ENCODE assay signal across 11 cellular contexts in the genomic region with DNA sequence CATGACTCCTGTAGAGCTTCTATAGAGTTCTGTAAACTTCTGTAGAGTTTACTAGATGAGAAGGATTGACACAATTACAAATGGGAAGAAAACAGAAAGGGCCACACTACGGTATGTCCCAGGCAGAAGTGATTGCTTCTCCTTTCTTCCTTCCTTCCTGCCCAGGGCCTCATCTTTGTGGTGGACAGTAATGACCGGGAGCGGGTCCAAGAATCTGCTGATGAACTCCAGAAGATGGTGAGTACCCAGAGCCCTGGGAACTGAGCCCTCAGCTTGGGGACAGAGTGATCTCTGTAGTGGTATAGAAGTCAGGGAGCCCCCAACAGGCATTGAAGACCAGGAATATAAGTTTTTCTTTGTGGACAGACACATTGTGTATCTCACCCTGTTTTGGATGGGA. TPM values are rescaled to one million over a fixed set of nuclear protein-coding genes. Genes with fewer than 3 reads are reported as not detected.
DNase-seq lines count a peak whose midpoint lies in the region; ATAC-seq and TF ChIP-seq lines count a peak whose summit lies in the region.
"Had no signal": no experiment of that assay in that cellular context is flagged by ENCODE, and none has a peak within 500 bp of the region (broad histone marks: within the 10 kb centered on the region; RNA-seq: fewer than 3 reads in every experiment).

No MANE protein-coding gene starts in this region.

- no peak for ATAC-seq in HG02642 (IDR thresholded peaks at IDR 0.05; ENCODE audit: poor library complexity, unreplicated experiment)

- no peak overlapping the region for H2AFZ ChIP-seq in OCI-LY1 (ENCODE audit: low read length)

- H3K27me3 Mint-ChIP-seq in activated CD4-positive, alpha-beta T cell treated with anti-CD3 and anti-CD28 coated beads, Interleukin-2, amount 10 ng/mL, durations not matched to agents 24 days and 14 days: no peaks in the 10 kb centered on the region
- no peaks in the 10 kb centered on the region for H3K27me3 Mint-ChIP-seq in dendritic cell treated with granulocyte-macrophage colony-stimulating factor and Interleukin-4, amounts not matched to agents 40 ng/mL and 50 ng/mL, for 4 days
- no peaks in the 10 kb centered on the region for H3K27me3 Mint-ChIP-seq in osteocyte (ENCODE audit: unreplicated experiment)

- POLR2A ChIA-PET in A673 (lab: Charles Lee; ENCODE audit: low non-redundant PET): no interaction called here

- TF ChIP-seq CTCF in OCI-LY1 (IDR thresholded peaks at IDR 0.05; ENCODE audit: low read length) (no peak), osteocyte (IDR thresholded peaks at IDR 0.05) (no peak), A673 (conservative IDR thresholded peaks at IDR 0.05; ENCODE audit: low read depth, low read length) (no peak)

- H3K27me3 ChIP-seq in OCI-LY1 (ENCODE audit: insufficient read depth, low read length): no peaks in the 10 kb centered on the region
- no peaks in the 10 kb centered on the region for H3K27me3 ChIP-seq in A673 (replicated peaks; ENCODE audit: insufficient read depth, low read depth, low read length, poor library complexity)
- H3K27me3 ChIP-seq: Peyer's patch had no signal

- peaks cover 20% of the 10 kb centered on the region for H3K4me1 Mint-ChIP-seq in activated CD4-positive, alpha-beta T cell treated with anti-CD3 and anti-CD28 coated beads, Interleukin-2, amount 10 ng/mL, durations not matched to agents 24 days and 14 days
- H3K4me1 Mint-ChIP-seq in dendritic cell treated with granulocyte-macrophage colony-stimulating factor and Interleukin-4, amounts not matched to agents 40 ng/mL and 50 ng/mL, for 4 days (ENCODE audit: low read depth): peaks cover 50% of the 10 kb centered on the region
- peaks cover 22% of the 10 kb centered on the region for H3K4me1 Mint-ChIP-seq in osteocyte (ENCODE audit: unreplicated experiment)

- H3K4me1 ChIP-seq in OCI-LY1 (ENCODE audit: insufficient read depth, low read length, severe bottlenecking): peaks cover 24% of the 10 kb centered on the region
- peaks cover 9% of the 10 kb centered on the region for H3K4me1 ChIP-seq in A673 (ENCODE audit: insufficient read depth, low read length, poor library complexity, severe bottlenecking)

- peak overlapping the region; percentile 81 for H3K4me3 ChIP-seq in OCI-LY1 (ENCODE audit: low read depth, low read length, poor library complexity, severe bottlenecking)
- H3K4me3 ChIP-seq in A673 (ENCODE audit: low read depth, low read length, poor library complexity, severe bottlenecking): no peak overlapping the region

- intact Hi-C loops in activated CD4-positive, alpha-beta T cell treated with anti-CD3 and anti-CD28 coated beads, Interleukin-2, amount 10 ng/mL, durations not matched to agents 24 days and 14 days (cut with micrococcal nuclease): loop anchor here (5.0 kb wide), 1 partner anchor 752 kb away; the partner anchor contains the start of gene RBM28
- intact Hi-C loops in dendritic cell treated with granulocyte-macrophage colony-stimulating factor and Interleukin-4, amounts not matched to agents 40 ng/mL and 50 ng/mL, for 4 days (cut with micrococcal nuclease): loop anchor here (2.0 to 5.0 kb wide), 2 partner anchors 197 to 752 kb away; partner anchors contain the start of genes RBM28 and ZNF800
- intact Hi-C loops in A673 (cut with micrococcal nuclease; ENCODE audit: unreplicated experiment): loop anchor here (5.0 kb wide), 2 partner anchors 243 to 617 kb away; no protein-coding TSS in a partner anchor

- H3K79me2 ChIP-seq in OCI-LY1 (ENCODE audit: insufficient read depth, low read length): peaks cover 2% of the 10 kb centered on the region; the same call in 1 of the 2 replicates

- H3K9me3 ChIP-seq in OCI-LY1 (ENCODE audit: low read length) (no peaks in the 10 kb centered on the region), A673 (ENCODE audit: low read depth, low read length, poor library complexity, severe bottlenecking) (no peaks in the 10 kb centered on the region)
- H3K9me3 ChIP-seq: Peyer's patch had no signal

- H3K4me2 ChIP-seq in OCI-LY1 (ENCODE audit: low read length): peak overlapping the region; percentile 87

- no peak for DNase-seq in activated CD4-positive, alpha-beta T cell treated with anti-CD3 and anti-CD28 coated beads, Interleukin-2, amount 10 ng/mL, durations not matched to agents 24 days and 14 days
- no peak for DNase-seq in activated CD4-positive, alpha-beta T cell treated with anti-CD3 and anti-CD28 coated beads for 4 hours
- DNase-seq in osteocyte (ENCODE audit: extremely low spot score, unreplicated experiment) (no peak), A673 (ENCODE audit: low spot score) (no peak)
- no peak for DNase-seq in stimulated activated CD4-positive, alpha-beta T cell treated with anti-CD3 and anti-CD28 coated beads, Interleukin-12 subunit alpha, Interleukin-12 subunit beta, amount 100 ng/mL, for 4 hours
- DNase-seq: ACHN, IMR-90, Peyer's patch had no signal

- H3K9me3 Mint-ChIP-seq in activated CD4-positive, alpha-beta T cell treated with anti-CD3 and anti-CD28 coated beads, Interleukin-2, amount 10 ng/mL, durations not matched to agents 24 days and 14 days: no peaks in the 10 kb centered on the region
- H3K9me3 Mint-ChIP-seq in dendritic cell treated with granulocyte-macrophage colony-stimulating factor and Interleukin-4, amounts not matched to agents 40 ng/mL and 50 ng/mL, for 4 days: no peaks in the 10 kb centered on the region
- H3K9me3 Mint-ChIP-seq in osteocyte (ENCODE audit: unreplicated experiment): peaks cover 6% of the 10 kb centered on the region

- H3K27ac Mint-ChIP-seq in activated CD4-positive, alpha-beta T cell treated with anti-CD3 and anti-CD28 coated beads, Interleukin-2, amount 10 ng/mL, durations not matched to agents 24 days and 14 days: no peak overlapping the region
- no peak overlapping the region for H3K27ac Mint-ChIP-seq in dendritic cell treated with granulocyte-macrophage colony-stimulating factor and Interleukin-4, amounts not matched to agents 40 ng/mL and 50 ng/mL, for 4 days
- H3K27ac Mint-ChIP-seq in osteocyte (ENCODE audit: unreplicated experiment): peak overlapping the region; percentile 57

- peaks cover 24% of the 10 kb centered on the region for H3K36me3 Mint-ChIP-seq in activated CD4-positive, alpha-beta T cell treated with anti-CD3 and anti-CD28 coated beads, Interleukin-2, amount 10 ng/mL, durations not matched to agents 24 days and 14 days (ENCODE audit: low read depth)
- peaks cover 41% of the 10 kb centered on the region for H3K36me3 Mint-ChIP-seq in dendritic cell treated with granulocyte-macrophage colony-stimulating factor and Interleukin-4, amounts not matched to agents 40 ng/mL and 50 ng/mL, for 4 days (ENCODE audit: low read depth)
- H3K36me3 Mint-ChIP-seq in osteocyte (ENCODE audit: unreplicated experiment): peaks cover 17% of the 10 kb centered on the region

- no peaks in the 10 kb centered on the region for H4K20me1 ChIP-seq in OCI-LY1 (ENCODE audit: insufficient read depth, low read length)

- H3K27ac ChIP-seq in OCI-LY1 (ENCODE audit: low read depth, low read length, poor library complexity, severe bottlenecking): no peak overlapping the region
- H3K27ac ChIP-seq in A673 (ENCODE audit: low read depth, low read length, poor library complexity, severe bottlenecking): no peak overlapping the region

- peaks cover 22% of the 10 kb centered on the region for H3K36me3 ChIP-seq in OCI-LY1 (ENCODE audit: insufficient read depth, low read length)
- peaks cover 20% of the 10 kb centered on the region for H3K36me3 ChIP-seq in A673 (ENCODE audit: insufficient read depth, low read length, poor library complexity, severe bottlenecking)

- no peak overlapping the region; the same call in 1 of the 2 replicates for H3K9ac ChIP-seq in OCI-LY1 (ENCODE audit: low read length)

- CTCF ChIA-PET in A673 (lab: Charles Lee): no interaction called here

- H3K4me3 Mint-ChIP-seq in activated CD4-positive, alpha-beta T cell treated with anti-CD3 and anti-CD28 coated beads, Interleukin-2, amount 10 ng/mL, durations not matched to agents 24 days and 14 days: peak overlapping the region; percentile 100
- peak overlapping the region; percentile 46 for H3K4me3 Mint-ChIP-seq in dendritic cell treated with granulocyte-macrophage colony-stimulating factor and Interleukin-4, amounts not matched to agents 40 ng/mL and 50 ng/mL, for 4 days
- H3K4me3 Mint-ChIP-seq in osteocyte (ENCODE audit: unreplicated experiment): peak overlapping the region; percentile 98

- BruUV-seq in A673 (replicated peaks; lab: Mats Ljungman, UMichigan): no TSS peak

- H3F3A ChIP-seq in OCI-LY1 (ENCODE audit: insufficient read depth, low read length): no peaks in the 10 kb centered on the region

- no peaks in the 10 kb centered on the region for H3K9me2 ChIP-seq in OCI-LY1 (ENCODE audit: low read depth, low read length)

RNA-seq across cellular contexts. Expression of gene ARF5, which starts 1.7 kb away (rescaled TPM):
- 117 and 120 TPM in 2 replicates for total RNA-seq in activated CD4-positive, alpha-beta T cell treated with anti-CD3 and anti-CD28 coated beads, Interleukin-2, amount 10 ng/mL, durations not matched to agents 24 days and 14 days
- total RNA-seq in osteocyte (179 and 191 TPM in 2 replicates), A673 (2021) (83.5 and 96.9 TPM in 2 replicates)

RNA-seq across cellular contexts. Expression of gene FSCN3, which starts 3.6 kb away (rescaled TPM):
- 0.54 and 1.3 TPM in 2 replicates for total RNA-seq in activated CD4-positive, alpha-beta T cell treated with anti-CD3 and anti-CD28 coated beads, Interleukin-2, amount 10 ng/mL, durations not matched to agents 24 days and 14 days
- 0.91 and 1.2 TPM in 2 replicates for total RNA-seq in osteocyte
- total RNA-seq in A673 (2021): 0.52 and 0.83 TPM in 2 replicates

RNA-seq across cellular contexts. Expression of gene GCC1, which starts 4.5 kb away (rescaled TPM):
- total RNA-seq in activated CD4-positive, alpha-beta T cell treated with anti-CD3 and anti-CD28 coated beads, Interleukin-2, amount 10 ng/mL, durations not matched to agents 24 days and 14 days: 14.8 and 15.6 TPM in 2 replicates
- 20.2 and 20.7 TPM in 2 replicates for total RNA-seq in osteocyte
- total RNA-seq in A673 (2021): 15.2 and 15.5 TPM in 2 replicates

RNA-seq across cellular contexts. Expression of gene PAX4, which starts 28.0 kb away (rescaled TPM):
- not detected in 2 replicates for total RNA-seq in activated CD4-positive, alpha-beta T cell treated with anti-CD3 and anti-CD28 coated beads, Interleukin-2, amount 10 ng/mL, durations not matched to agents 24 days and 14 days
- total RNA-seq in osteocyte (not detected in 2 replicates), A673 (2021) (not detected in 2 replicates)
- total RNA-seq: IMR-90 had no signal

Comparison
In these comparisons a context has a peak if more than half of its experiments do, and no peak if none do; other contexts are left out.
1. H3K4me3 Mint-ChIP-seq: peak in every context shown above with its lines; median percentile 100 in activated CD4-positive, alpha-beta T cell treated with anti-CD3 and anti-CD28 coated beads, Interleukin-2, amount 10 ng/mL, durations not matched to agents 24 days and 14 days; 98 in osteocyte; 46 in dendritic cell treated with granulocyte-macrophage colony-stimulating factor and Interleukin-4, amounts not matched to agents 40 ng/mL and 50 ng/mL, for 4 days.